Comparison of ENCODE assay signal across 1 cellular context in the genomic region with DNA sequence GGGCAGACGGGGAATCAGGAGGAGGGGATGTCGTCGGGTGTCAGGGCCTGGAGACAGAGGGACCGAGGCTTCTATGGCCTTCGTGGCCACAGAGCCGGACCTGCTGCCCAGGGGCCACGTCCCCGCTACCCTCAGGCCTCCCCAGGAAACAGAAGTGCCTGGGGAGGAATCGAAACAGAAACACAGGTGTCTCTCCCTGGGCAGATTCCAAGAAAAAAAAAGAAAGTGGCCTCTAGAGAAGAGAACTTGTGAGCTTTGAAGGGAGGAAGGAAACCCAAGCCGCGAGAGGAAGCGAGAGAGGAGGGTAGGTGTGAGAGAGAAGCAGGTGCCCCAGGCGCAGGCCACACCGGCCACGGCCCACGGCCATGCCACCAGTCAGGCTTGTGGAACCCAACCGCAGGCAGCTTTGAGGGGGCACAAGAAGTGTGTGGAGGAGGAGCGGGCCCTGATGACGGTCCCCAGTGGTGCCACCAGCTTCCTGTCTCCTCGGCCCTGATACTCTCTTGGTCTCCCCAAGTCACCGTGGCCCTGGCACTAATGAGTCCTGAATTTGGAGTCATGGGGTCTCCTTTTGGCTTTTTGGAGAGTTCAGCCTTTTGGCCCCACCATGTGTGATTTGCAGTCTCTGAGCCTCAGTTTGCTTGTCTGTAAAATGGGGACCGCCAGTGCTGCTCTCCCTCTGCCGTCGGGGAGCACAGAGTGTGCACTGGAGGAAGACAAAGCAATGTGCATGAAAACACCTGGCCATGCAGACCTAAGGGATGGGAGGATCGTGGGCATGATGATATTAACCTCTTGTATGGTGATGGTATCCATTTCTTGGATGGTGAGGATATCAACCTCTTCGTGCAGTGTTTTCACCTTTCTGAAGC.
TF ChIP-seq lines count a peak whose summit lies in the region.

No MANE protein-coding gene starts in this region.

TF ChIP-seq in GM23338, 12 proteins besides CTCF, POLR2A, EP300 and RAD21:
- no peak for TF ChIP-seq STAT1 (IDR thresholded peaks at IDR 0.05; ENCODE audit: unreplicated experiment)
- TF ChIP-seq EZH2 (IDR thresholded peaks at IDR 0.05; ENCODE audit: low read depth, unreplicated experiment) = no peak
- TF ChIP-seq EZH2phosphoT487 (IDR thresholded peaks at IDR 0.05; ENCODE audit: unreplicated experiment) = no peak
- no peak for TF ChIP-seq POLR2AphosphoS5 (IDR thresholded peaks at IDR 0.05; ENCODE audit: low read depth)
- TF ChIP-seq ZNF462 (CRISPR knock-in tag; IDR thresholded peaks at IDR 0.05) = no peak
- TF ChIP-seq, protein P1, sequence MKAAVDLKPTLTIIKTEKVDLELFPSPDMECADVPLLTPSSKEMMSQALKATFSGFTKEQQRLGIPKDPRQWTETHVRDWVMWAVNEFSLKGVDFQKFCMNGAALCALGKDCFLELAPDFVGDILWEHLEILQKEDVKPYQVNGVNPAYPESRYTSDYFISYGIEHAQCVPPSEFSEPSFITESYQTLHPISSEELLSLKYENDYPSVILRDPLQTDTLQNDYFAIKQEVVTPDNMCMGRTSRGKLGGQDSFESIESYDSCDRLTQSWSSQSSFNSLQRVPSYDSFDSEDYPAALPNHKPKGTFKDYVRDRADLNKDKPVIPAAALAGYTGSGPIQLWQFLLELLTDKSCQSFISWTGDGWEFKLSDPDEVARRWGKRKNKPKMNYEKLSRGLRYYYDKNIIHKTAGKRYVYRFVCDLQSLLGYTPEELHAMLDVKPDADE (IDR thresholded peaks at IDR 0.05) = no peak
- TF ChIP-seq CREB1 (CRISPR knock-in tag; IDR thresholded peaks at IDR 0.05; ENCODE audit: low read depth) = no peak
- TF ChIP-seq REST (IDR thresholded peaks at IDR 0.05; ENCODE audit: unreplicated experiment) = no peak
- TF ChIP-seq ZNF114 (CRISPR knock-in tag; IDR thresholded peaks at IDR 0.05) = no peak
- no peak for TF ChIP-seq ZNF331 (CRISPR knock-in tag; IDR thresholded peaks at IDR 0.05; ENCODE audit: low read depth)
